ENCODE assay signal across 15 cellular contexts in genomic region chr5:36155291-36155690, GRCh38. TPM values are rescaled to one million over a fixed set of nuclear protein-coding genes. Genes with fewer than 3 reads are reported as not detected.
DNase-seq lines count a peak whose midpoint lies in the region; ATAC-seq and TF ChIP-seq lines count a peak whose summit lies in the region.
"Had no signal": no experiment of that assay in that cellular context is flagged by ENCODE, and none has a peak within 500 bp of the region (broad histone marks: within the 10 kb centered on the region; RNA-seq: fewer than 3 reads in every experiment).

No MANE protein-coding gene starts in this region.

- H3K9ac ChIP-seq in mesendoderm (ENCODE audit: low read length), result no peak overlapping the region
- H3K9ac ChIP-seq in skeletal muscle satellite cell (ENCODE audit: low read depth, low read length), result no peak overlapping the region

- H3K4me3 Mint-ChIP-seq in HFFc6, result peak overlapping the region; percentile 64
- H3K4me3 Mint-ChIP-seq: IgD-negative memory B cell had no signal

- no peak overlapping the region for H2AK5ac ChIP-seq in mesendoderm (ENCODE audit: low read length)

- H3K4me1 Mint-ChIP-seq in HFFc6 (ENCODE audit: low read depth), result peaks cover 74% of the 10 kb centered on the region

- no peak overlapping the region for H4K5ac ChIP-seq in mesendoderm (ENCODE audit: low read length)

- H3K79me1 ChIP-seq in mesendoderm (ENCODE audit: low read length), result peaks cover 15% of the 10 kb centered on the region

- TF ChIP-seq CTCF in HFFc6 (IDR thresholded peaks at IDR 0.05), result no peak
- TF ChIP-seq CTCF in WERI-Rb-1 (IDR thresholded peaks at IDR 0.05; ENCODE audit: low read depth, low read length), result no peak

- H3K79me2 ChIP-seq in mesendoderm (ENCODE audit: control insufficient read depth, insufficient read depth, low read length), result peaks cover 48% of the 10 kb centered on the region

- H3K9me3 ChIP-seq in WERI-Rb-1 (ENCODE audit: severe bottlenecking) (no peaks in the 10 kb centered on the region), skeletal muscle satellite cell (replicated peaks; ENCODE audit: low read length) (no peaks in the 10 kb centered on the region)

- DNase-seq in HFFc6, result no peak
- no peak for DNase-seq in WERI-Rb-1
- peak; percentile 42 for DNase-seq in mesendoderm
- no peak for DNase-seq in stimulated activated CD4-positive, alpha-beta T cell treated with anti-CD3 and anti-CD28 coated beads, Interleukin-15, amount 100 ng/mL, for 24 hours
- no peak for DNase-seq in GM19240 (ENCODE audit: insufficient read length, low spot score)
- DNase-seq in H7, result no peak
- DNase-seq: EL, NCI-H1436 treated with DMSO at 0.1 percent for 48 hours, NCI-H2081 treated with DMSO at 0.1 percent for 48 hours, NCI-H345, PC-9 had no signal

- no peak overlapping the region for H2BK15ac ChIP-seq in mesendoderm (replicated peaks; ENCODE audit: low read depth)

- peaks cover 6% of the 10 kb centered on the region for H3K27me3 Mint-ChIP-seq in HFFc6 (ENCODE audit: insufficient read depth)
- H3K27me3 Mint-ChIP-seq: IgD-negative memory B cell had no signal

- no peak overlapping the region for H2BK120ac ChIP-seq in mesendoderm (ENCODE audit: low read depth, low read length)

- no peaks in the 10 kb centered on the region for H3K9me3 Mint-ChIP-seq in HFFc6
- H3K9me3 Mint-ChIP-seq: IgD-negative memory B cell had no signal

- peak overlapping the region; percentile 42 for H3K18ac ChIP-seq in mesendoderm (ENCODE audit: low read length)

- peaks cover 50% of the 10 kb centered on the region for H3K36me3 Mint-ChIP-seq in HFFc6 (ENCODE audit: low read depth)

- H2BK5ac ChIP-seq in mesendoderm (ENCODE audit: low read length), result no peak overlapping the region

- WGBS in mesendoderm (ENCODE audit: extremely low coverage, insufficient coverage, low lambda C conversion rate), result no CpG with 5 or more reads among the region's 7 CpGs

- no peak for ATAC-seq in HG03565 (IDR thresholded peaks at IDR 0.05; ENCODE audit: unreplicated experiment)
- ATAC-seq: SK-N-SH treated with all-trans-retinoic acid at 6 μM for 48 hours had no signal

- H3K4me2 ChIP-seq in mesendoderm (ENCODE audit: low read length) (no peak overlapping the region), skeletal muscle satellite cell (ENCODE audit: low read length) (peak overlapping the region; percentile 96)
- H3K4me2 ChIP-seq: PC-9 had no signal

- no peak overlapping the region for H3K4me3 ChIP-seq in WERI-Rb-1 (ENCODE audit: low read depth, low read length)
- H3K4me3 ChIP-seq in mesendoderm (ENCODE audit: low read length), result no peak overlapping the region
- no peak overlapping the region for H3K4me3 ChIP-seq in skeletal muscle satellite cell (ENCODE audit: low read length)
- no peak overlapping the region for H3K4me3 ChIP-seq in H7 (ENCODE audit: insufficient read depth, low read depth, low read length)
- H3K4me3 ChIP-seq: PC-9 had no signal

- H3K36me3 ChIP-seq in WERI-Rb-1 (peaks cover 82% of the 10 kb centered on the region), mesendoderm (ENCODE audit: control insufficient read depth, insufficient read depth, low read length) (peaks cover 4% of the 10 kb centered on the region), skeletal muscle satellite cell (ENCODE audit: insufficient read depth, low read length) (peaks cover 42% of the 10 kb centered on the region), H7 (replicated peaks; ENCODE audit: control insufficient read depth, insufficient read depth, low read length) (peaks cover 15% of the 10 kb centered on the region)

- peak overlapping the region; percentile 76 for H3K27ac ChIP-seq in WERI-Rb-1
- H3K27ac ChIP-seq in mesendoderm (ENCODE audit: low read depth, low read length), result peak overlapping the region; percentile 82
- H3K27ac ChIP-seq: PC-9 had no signal

- H3K27me3 ChIP-seq in WERI-Rb-1 (ENCODE audit: insufficient read depth, low read depth, severe bottlenecking) (no peaks in the 10 kb centered on the region), mesendoderm (ENCODE audit: insufficient read depth, low read length, poor library complexity) (no peaks in the 10 kb centered on the region), skeletal muscle satellite cell (ENCODE audit: control insufficient read depth, insufficient read depth, low read length) (no peaks in the 10 kb centered on the region), H7 (ENCODE audit: control insufficient read depth, insufficient read depth, low read length) (no peaks in the 10 kb centered on the region)

- H3K4me1 ChIP-seq in mesendoderm (ENCODE audit: control insufficient read depth, low read depth, low read length), result peaks cover 13% of the 10 kb centered on the region
- H3K4me1 ChIP-seq in skeletal muscle satellite cell (ENCODE audit: control insufficient read depth, insufficient read depth, low read length), result peaks cover 49% of the 10 kb centered on the region

- H3K56ac ChIP-seq in mesendoderm (ENCODE audit: low read length), result no peak overlapping the region

- H4K8ac ChIP-seq in mesendoderm (ENCODE audit: low read depth, low read length), result no peak overlapping the region

- H3K27ac Mint-ChIP-seq in HFFc6, result peak overlapping the region; percentile 88
- H3K27ac Mint-ChIP-seq: IgD-negative memory B cell had no signal

- no peak overlapping the region for H3K4ac ChIP-seq in mesendoderm (ENCODE audit: low read depth, low read length)

- H3K23ac ChIP-seq in mesendoderm (ENCODE audit: low read length), result no peak overlapping the region

RNA-seq across cellular contexts. Expression of gene SKP2, which starts 3.4 kb away (rescaled TPM):
- total RNA-seq in HFFc6 (2021; fragmentation: NEBNext Ultra II Directional; extraction: Animal tissue kit (Norgen Biotek cat#: 25700)), result 10 to 100 TPM; 58.4 to 71.6 (median 67.9) TPM
- 157 TPM for polyA plus RNA-seq in mesendoderm (2013, experiment 1 of 2)
- polyA plus RNA-seq in mesendoderm (2013, experiment 2 of 2), result 157 TPM
- total RNA-seq in skeletal muscle satellite cell (2012; rRNA removed), result 26.6 and 31.0 TPM in 2 replicates
- 60.7 and 90.0 TPM in 2 replicates for total RNA-seq in H7 (2014; rRNA removed; shearing (Covaris generic))

RNA-seq across cellular contexts. Expression of gene LMBRD2, which starts 3.6 kb away (rescaled TPM):
- 10 to 100 TPM in 5 of 6 experiments, 1 to 10 TPM in 1; 9.7 to 15.7 (median 12.7) TPM for total RNA-seq in HFFc6 (2021; fragmentation: NEBNext Ultra II Directional; extraction: Animal tissue kit (Norgen Biotek cat#: 25700))
- 3.1 TPM for polyA plus RNA-seq in mesendoderm (2013, experiment 1 of 2)
- polyA plus RNA-seq in mesendoderm (2013, experiment 2 of 2), result 2.3 TPM
- 10.0 and 16.0 TPM in 2 replicates for total RNA-seq in skeletal muscle satellite cell (2012; rRNA removed)
- total RNA-seq in H7 (2014; rRNA removed; shearing (Covaris generic)), result 4.1 and 5.0 TPM in 2 replicates
